10 cellular contexts compared by ENCODE assay signal in genomic region chr14:54348923-54349615, GRCh38. TPM values are rescaled to one million over a fixed set of nuclear protein-coding genes. Genes with fewer than 3 reads are reported as not detected.
DNase-seq lines count a peak whose midpoint lies in the region; ATAC-seq and TF ChIP-seq lines count a peak whose summit lies in the region.
"Had no signal": no experiment of that assay in that cellular context is flagged by ENCODE, and none has a peak within 500 bp of the region (broad histone marks: within the 10 kb centered on the region; RNA-seq: fewer than 3 reads in every experiment).

No MANE protein-coding gene starts in this region.

- no peaks in the 10 kb centered on the region for H3K36me3 ChIP-seq in Peyer's patch

- H3K27ac ChIP-seq in Peyer's patch, result peak overlapping the region in 3 of 4 donors; percentile 42 to 75 (median 45)

- ATAC-seq in omental fat pad (ENCODE audit: low FRiP score), result peak; percentile 67
- no peak for ATAC-seq in HG03457 (IDR thresholded peaks at IDR 0.05; ENCODE audit: unreplicated experiment)

- no peaks in the 10 kb centered on the region for H3K9me3 ChIP-seq in Peyer's patch

- H3K4me3 ChIP-seq in Peyer's patch, result no peak overlapping the region
- peak overlapping the region; percentile 17 for H3K4me3 ChIP-seq in fibroblast of pulmonary artery (replicated peaks; ENCODE audit: low read depth, low read length)

- DNase-seq in AG08395 (ENCODE audit: low spot score) (peak; percentile 36), Peyer's patch (no peak), fibroblast of pulmonary artery (ENCODE audit: low read depth) (peak; percentile 58), omental fat pad (ENCODE audit: low spot score) (no peak), NCI-H524 (lab: John Stamatoyannopoulos, UW) (no peak), medulla oblongata (ENCODE audit: extremely low spot score) (no peak), NCI-H524 treated with DMSO at 0.1 percent for 48 hours (lab: John Stamatoyannopoulos, UW) (no peak)
- DNase-seq: activated naive CD8-positive, alpha-beta T cell treated with anti-CD3 and anti-CD28 coated beads, Interleukin-2, amount 10 ng/mL, durations not matched to agents 7 days and 5 days; NCI-H1092 had no signal

- H3K4me1 ChIP-seq in Peyer's patch, result no peaks in the 10 kb centered on the region

- TF ChIP-seq CTCF in Peyer's patch (IDR thresholded peaks at IDR 0.05), result no peak
- TF ChIP-seq CTCF in fibroblast of pulmonary artery (IDR thresholded peaks at IDR 0.05; ENCODE audit: low read length, missing control alignments), result no peak
- TF ChIP-seq CTCF in omental fat pad (IDR thresholded peaks at IDR 0.05), result no peak

- H3K27me3 ChIP-seq in Peyer's patch, result no peaks in the 10 kb centered on the region

- no peak for TF ChIP-seq POLR2A in Peyer's patch (IDR thresholded peaks at IDR 0.05)

RNA-seq across cellular contexts. Expression of gene CDKN3, which starts 47.7 kb away (rescaled TPM):
- total RNA-seq in Peyer's patch, result 1 to 10 TPM; 1.6 to 7.4 (median 4.3) TPM
- 1 to 10 TPM in 3 of 4 donors, under 1 TPM in 1; 0.94 to 7.6 (median 4.2) TPM for total RNA-seq in omental fat pad

Comparison
In these comparisons a context has a peak if more than half of its experiments do, and no peak if none do; other contexts are left out.
1. DNase-seq: peak in AG08395 (single experiment) and fibroblast of pulmonary artery (single experiment); none in Peyer's patch (0 of 3), omental fat pad (single experiment), NCI-H524 (0 of 2), medulla oblongata (single experiment) and NCI-H524 treated with DMSO at 0.1 percent for 48 hours (single experiment).